ENCODE assay signal across 11 cellular contexts in the genomic region with DNA sequence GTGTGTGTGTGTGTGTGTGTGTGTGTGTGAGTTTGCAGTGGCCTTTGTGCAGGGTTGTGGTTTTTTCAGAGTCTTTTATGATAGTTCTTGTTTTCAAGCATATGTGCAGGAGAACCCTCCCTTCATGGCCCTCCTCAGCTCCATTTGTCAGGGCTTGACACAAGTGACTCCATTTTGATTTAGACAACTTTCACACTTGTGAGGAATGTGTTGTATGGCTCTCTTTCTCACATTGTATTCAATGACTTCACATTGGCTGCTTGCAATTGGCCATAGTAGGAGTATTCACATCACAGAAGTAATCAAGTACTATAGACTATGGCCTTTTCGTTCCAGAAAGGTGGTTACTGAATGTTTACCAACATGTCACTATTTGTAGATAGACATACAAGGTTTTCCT.
"Had no signal": no experiment of that assay in that cellular context is flagged by ENCODE, and none has a peak within 500 bp of the region (broad histone marks: within the 10 kb centered on the region; RNA-seq: fewer than 3 reads in every experiment).

No MANE protein-coding gene starts in this region.

- FAIRE-seq: H1, H54 had no signal

- H3K9me3 Mint-ChIP-seq: GM23338, H9, HFFc6 had no signal

- H3K4me3 Mint-ChIP-seq: GM23338, H9, HFFc6 had no signal

- H3K27ac ChIP-seq: GM23248 had no signal

- DNase-seq: GM23248, GOT3, H7, H9, HCEC 1CT, HFFc6 had no signal

- H3K4me1 ChIP-seq: HAP-1 had no signal

- H3K4me3 ChIP-seq: GM23248, GM23338, HAP-1 had no signal

- H3K9me3 ChIP-seq: HAP-1 had no signal

- ATAC-seq: GM23338, HCT116 had no signal

- H3K4me1 Mint-ChIP-seq: GM23338 had no signal

- H2AFZ ChIP-seq: GM23248, GM23338 had no signal

- H3K4me2 ChIP-seq: GM23338 had no signal

- H3K9ac ChIP-seq: GM23248 had no signal

- H3K27ac Mint-ChIP-seq: GM23338, H9, HFFc6 had no signal

- H3K36me3 ChIP-seq: HAP-1 had no signal
